In the genomic region with DNA sequence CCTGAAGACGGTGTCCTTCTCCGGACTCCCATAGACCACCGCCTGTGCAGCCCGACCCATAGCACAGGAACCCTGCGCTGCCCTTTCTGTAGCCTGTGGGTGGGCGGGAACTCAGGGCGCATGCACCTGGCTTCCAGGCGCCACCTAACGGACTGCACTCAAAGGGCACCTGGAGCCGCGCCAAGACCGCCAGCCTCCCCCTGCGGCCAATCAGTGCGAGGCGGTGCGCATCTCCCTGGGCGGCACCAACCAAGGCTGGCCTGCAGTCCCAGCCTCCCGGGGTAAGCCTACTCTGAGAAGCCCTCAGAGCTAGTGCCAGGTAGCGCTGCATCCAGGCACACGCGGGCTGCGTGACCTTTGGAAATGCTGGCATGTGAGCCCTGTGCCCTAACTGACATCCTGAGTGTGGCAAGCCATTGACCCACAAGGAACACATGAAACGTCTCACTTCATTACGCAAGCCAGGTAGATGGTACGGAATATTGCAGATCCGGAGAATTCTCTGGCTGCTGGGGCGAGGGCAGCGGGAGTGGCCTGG, we compare ENCODE assay signal across 4 cellular contexts.
DNase-seq lines count a peak whose midpoint lies in the region; ATAC-seq, FAIRE-seq and TF ChIP-seq lines count a peak whose summit lies in the region.
"Not testable (repeated sequence)": the region's sequence is repeated elsewhere in the genome, so short reads cannot be mapped to it uniquely, and the experiment has no call there.

No MANE protein-coding gene starts in this region.

- H3K9me3 Mint-ChIP-seq in WTC11: not testable (repeated sequence)

- H3K36me3 ChIP-seq in HepG2 (replicated peaks in 1 of 2; ENCODE audit: control insufficient read depth in 1 of 2, insufficient read depth in 2 of 2, low read length in 2 of 2); testis (ENCODE audit: low read depth, missing control alignments): not testable (repeated sequence)

- H3K9ac ChIP-seq in HepG2 (ENCODE audit: insufficient read depth, low read depth, low read length): not testable (repeated sequence)

- H3K4me3 Mint-ChIP-seq in WTC11: not testable (repeated sequence)

- not testable (repeated sequence) for H3K27me3 ChIP-seq in HepG2 (ENCODE audit: control insufficient read depth in 1 of 2, insufficient read depth in 2 of 2, low read length in 2 of 2); testis

- H3K27me3 Mint-ChIP-seq in WTC11 (ENCODE audit: low read depth): not testable (repeated sequence)

- H4K20me1 ChIP-seq in HepG2 (ENCODE audit: insufficient read depth, low read length): not testable (repeated sequence)

- intact Hi-C loops in HepG2 (cut with micrococcal nuclease; ENCODE audit: unreplicated experiment); testis (cut with DNase I; ENCODE audit: low total_unique reads): not testable (repeated sequence)

- not testable (repeated sequence) for H3K27ac ChIP-seq in HepG2 (ENCODE audit: extremely low read length, insufficient read depth, low read length); testis

- not testable (repeated sequence) for BruUV-seq in HepG2 (replicated peaks; lab: Mats Ljungman, UMichigan)

- POLR2A ChIA-PET in WTC11 (lab: Charles Lee); HepG2 (lab: Yijun Ruan, JAX): not testable (repeated sequence)

- not testable (repeated sequence) for TF ChIP-seq EP300 in HepG2 (IDR thresholded peaks at IDR 0.05; ENCODE audit: low read depth in 2 of 2, low read length in 2 of 2); HepG2 (CRISPR knock-in tag; IDR thresholded peaks at IDR 0.05; ENCODE audit: borderline replicate concordance)

- not testable (repeated sequence) for H3K36me3 Mint-ChIP-seq in WTC11

- not testable (repeated sequence) for H3K79me2 ChIP-seq in HepG2 (ENCODE audit: insufficient read depth, low read length)

- ATAC-seq in WTC11 (peak; percentile 90), left lobe of liver (peak; percentile 96), HepG2 (peak; percentile 53)

- H3K4me3 ChIP-seq in HepG2 (replicated peaks in 1 of 3; ENCODE audit: insufficient read depth in 1 of 3, low read depth in 2 of 3, low read length in 3 of 3); testis: not testable (repeated sequence)

- H2AFZ ChIP-seq in HepG2 (ENCODE audit: low read length): not testable (repeated sequence)

- FAIRE-seq in HepG2 (lab: Jason Lieb, UNC): not testable (repeated sequence)

- not testable (repeated sequence) for DNase-seq in WTC11 (ENCODE audit: low spot score); HepG2 (ENCODE audit: low spot score)
- DNase-seq in left lobe of liver (ENCODE audit: low spot score) (peak; percentile 55), testis (peak; percentile 26)

- WGBS in HepG2 (ENCODE audit: low lambda C conversion rate): no CpG with 5 or more reads among the region's 28 CpGs
- WGBS in testis, 2 donors: no CpG with 5 or more reads among the region's 28 CpGs

- H3K27ac Mint-ChIP-seq in WTC11: not testable (repeated sequence)

- H3K4me1 Mint-ChIP-seq in WTC11: not testable (repeated sequence)

- H3K4me1 ChIP-seq in HepG2 (ENCODE audit: insufficient read depth, low read length); testis: not testable (repeated sequence)

- TF ChIP-seq RAD21 in HepG2 (CRISPR knock-in tag; IDR thresholded peaks at IDR 0.05): not testable (repeated sequence)

- TF ChIP-seq POLR2A in HepG2 (IDR thresholded peaks at IDR 0.05; ENCODE audit: insufficient read depth in 1 of 2, low read depth in 2 of 2, low read length in 2 of 2); testis (IDR thresholded peaks at IDR 0.05): not testable (repeated sequence)

- not testable (repeated sequence) for TF ChIP-seq CTCF in WTC11 (IDR thresholded peaks at IDR 0.05); HepG2 (CRISPR knock-in tag; IDR thresholded peaks at IDR 0.05); testis (IDR thresholded peaks at IDR 0.05)

- H3K4me2 ChIP-seq in HepG2 (ENCODE audit: low read depth, low read length): not testable (repeated sequence)

- H3K9me3 ChIP-seq in HepG2 (ENCODE audit: low read length); testis: not testable (repeated sequence)

- CTCF ChIA-PET in WTC11 (lab: Charles Lee); HepG2 (lab: Yijun Ruan, JAX; ENCODE audit: low intra/inter-chr PET ratio, low total read pairs): not testable (repeated sequence)

- in situ Hi-C loops in HepG2 (cut with HindIII; ENCODE audit: extremely low pct_ligation_motif_present, low pct_unique_long_range_greater_than_20kb): not testable (repeated sequence)
